In the genomic region with DNA sequence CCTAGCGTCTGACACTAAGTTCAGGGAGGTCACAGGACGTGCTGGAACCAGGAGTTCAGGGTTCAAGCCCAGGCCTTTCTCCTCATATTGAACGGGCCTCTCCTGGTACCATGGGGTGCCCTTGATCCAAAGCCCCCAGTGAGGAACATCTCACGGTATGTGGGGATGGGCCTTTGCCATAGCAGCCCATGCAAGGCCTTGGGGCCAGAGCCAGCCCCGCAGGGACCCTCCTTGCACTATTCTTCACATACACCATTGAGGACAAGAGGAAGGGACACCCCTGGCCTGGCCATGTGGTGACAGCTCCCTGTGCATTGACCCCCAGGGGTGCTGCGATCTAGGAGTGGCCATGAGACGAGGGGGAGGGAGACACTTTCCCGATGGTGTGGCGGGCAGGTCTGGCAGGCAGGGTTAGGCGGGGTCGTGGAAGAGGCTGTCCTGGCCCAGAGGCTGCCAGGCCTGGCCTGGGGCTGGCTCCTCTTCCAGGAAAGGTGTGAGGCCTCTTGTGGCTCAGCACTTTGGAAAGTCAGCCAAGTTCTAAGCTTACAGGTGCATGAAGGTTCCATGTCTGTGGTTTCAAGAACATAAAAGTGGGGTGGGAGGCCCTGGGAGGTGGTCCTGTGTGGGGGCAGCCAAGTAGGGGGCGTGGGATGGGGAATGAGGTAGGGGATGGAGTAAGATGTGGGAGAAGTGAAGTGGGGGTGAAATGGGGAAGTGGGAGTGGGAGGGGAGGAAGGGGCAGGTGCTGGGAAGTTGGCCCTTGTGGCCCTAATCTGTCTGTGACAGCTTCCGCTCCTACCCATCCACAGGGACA, we compare ENCODE assay signal across 13 cellular contexts.
"Had no signal": no experiment of that assay in that cellular context is flagged by ENCODE, and none has a peak within 500 bp of the region (broad histone marks: within the 10 kb centered on the region; RNA-seq: fewer than 3 reads in every experiment).

No MANE protein-coding gene starts in this region.

- H3K4me3 Mint-ChIP-seq: endodermal cell had no signal

- DNase-seq: activated CD4-positive, alpha-beta T cell treated with anti-CD3 and anti-CD28 coated beads for 48 hours; brain microvascular endothelial cell; cerebellar nuclear complex; endodermal cell; hypothalamus; kidney glomerular epithelial cell; retina; stimulated activated CD4-positive, alpha-beta T cell treated with anti-CD3 and anti-CD28 coated beads, Interleukin-4, amount 100 ng/mL, for 4 hours; T-helper 1 cell; tibial artery had no signal

- H3K9me3 Mint-ChIP-seq: activated naive CD4-positive, alpha-beta T cell treated with anti-CD3 and anti-CD28 coated beads, Interleukin-2, amount 50 U/mL, for 72 hours; activated T-helper 2 cell treated with anti-CD3 and anti-CD28 coated beads, Interferon-gamma antibody, Interleukin-2, Interleukin-4, amounts not matched to agents 10 μg/mL and 5 μg/mL and 100 μg/mL, durations not matched to agents 14 hours and 24 hours and 36 hours; endodermal cell had no signal

- H3K27ac ChIP-seq: brain microvascular endothelial cell, parathyroid adenoma, tibial artery had no signal

- H3K4me3 ChIP-seq: tibial artery had no signal

- H3K27ac Mint-ChIP-seq: activated naive CD4-positive, alpha-beta T cell treated with anti-CD3 and anti-CD28 coated beads, Interleukin-2, amount 50 U/mL, for 72 hours; activated T-helper 2 cell treated with anti-CD3 and anti-CD28 coated beads, Interferon-gamma antibody, Interleukin-2, Interleukin-4, amounts not matched to agents 10 μg/mL and 5 μg/mL and 100 μg/mL, durations not matched to agents 14 hours and 24 hours and 36 hours; endodermal cell had no signal

- H3K36me3 ChIP-seq: brain microvascular endothelial cell, tibial artery had no signal

- H2AFZ ChIP-seq: parathyroid adenoma had no signal

- H3K79me2 ChIP-seq: parathyroid adenoma had no signal

- H3K4me1 ChIP-seq: parathyroid adenoma had no signal

- ATAC-seq: activated naive CD4-positive, alpha-beta T cell treated with anti-CD3 and anti-CD28 coated beads, Interleukin-2, amount 50 U/mL, for 72 hours had no signal

- H3K36me3 Mint-ChIP-seq: activated naive CD4-positive, alpha-beta T cell treated with anti-CD3 and anti-CD28 coated beads, Interleukin-2, amount 50 U/mL, for 72 hours had no signal

- H3K9ac ChIP-seq: parathyroid adenoma had no signal

- H3K9me3 ChIP-seq: tibial artery had no signal
